Comparison of ENCODE assay signal across 1 cellular context in genomic region chr7:128627124-128627523, GRCh38. TPM values are rescaled to one million over a fixed set of nuclear protein-coding genes. Genes with fewer than 3 reads are reported as not detected.
"Had no signal": no experiment of that assay in that cellular context is flagged by ENCODE, and none has a peak within 500 bp of the region (broad histone marks: within the 10 kb centered on the region; RNA-seq: fewer than 3 reads in every experiment).

No MANE protein-coding gene starts in this region.

RNA-seq across cellular contexts. Expression of gene GARIN1A, which starts 45.0 kb away (rescaled TPM):
- polyA plus RNA-seq: immature natural killer cell had no signal
